ENCODE assay signal across 9 cellular contexts in genomic region chr3:69090021-69090420, GRCh38. TPM values are rescaled to one million over a fixed set of nuclear protein-coding genes. Genes with fewer than 3 reads are reported as not detected.
DNase-seq lines count a peak whose midpoint lies in the region; ATAC-seq lines count a peak whose summit lies in the region.
"Had no signal": no experiment of that assay in that cellular context is flagged by ENCODE, and none has a peak within 500 bp of the region (broad histone marks: within the 10 kb centered on the region; RNA-seq: fewer than 3 reads in every experiment).

No MANE protein-coding gene starts in this region.

- H3K4me3 ChIP-seq in esophagus (ENCODE audit: low read depth in 1 of 2, low read length in 2 of 2): no peak overlapping the region

- H3K9me3 ChIP-seq in esophagus (ENCODE audit: control insufficient read depth in 2 of 2, insufficient read depth in 1 of 2, low read depth in 1 of 2, low read length in 1 of 2): no peaks in the 10 kb centered on the region

- 28 to 37% methylated on average over 3 of the region's 3 CpGs for WGBS in esophagus, 2 donors

- intact Hi-C loops in Right ventricle myocardium inferior (cut with DNase I): no loop called here

- no peaks in the 10 kb centered on the region for H3K9me3 Mint-ChIP-seq in T-cell

- peaks cover 12 to 14% of the 10 kb centered on the region in 2 donors for H3K4me1 ChIP-seq in esophagus (ENCODE audit: control insufficient read depth in 2 of 2, insufficient read depth in 2 of 2, low read length in 1 of 2)

- ATAC-seq in T-cell (replicated peaks in 1 of 4) (no peak), HG03342 (IDR thresholded peaks at IDR 0.05; ENCODE audit: unreplicated experiment) (no peak), HG02571 (IDR thresholded peaks at IDR 0.05; ENCODE audit: unreplicated experiment) (no peak), Right ventricle myocardium inferior (no peak)

- H3K27me3 Mint-ChIP-seq in T-cell: no peaks in the 10 kb centered on the region

- H3K27ac ChIP-seq in esophagus (ENCODE audit: low read depth in 2 of 2, low read length in 1 of 2): peak overlapping the region; percentile 31 to 74

- POLR2A ChIA-PET in T-cell (lab: Charles Lee): interaction anchor here (0.6 to 1.5 kb wide), 3 partner anchors 9 to 37 kb away, joined by 3 to 8 read pairs (median 4); no protein-coding TSS in a partner anchor

- peaks cover 74 to 82% (median 82%) of the 10 kb centered on the region in 3 donors for H3K4me1 Mint-ChIP-seq in T-cell

- H3K4me3 Mint-ChIP-seq in T-cell: peak overlapping the region; percentile 47 to 90 (median 59)

- H3K36me3 ChIP-seq in esophagus (ENCODE audit: control insufficient read depth in 2 of 2, insufficient read depth in 2 of 2, low read length in 1 of 2): no peaks in the 10 kb centered on the region

- CTCF ChIA-PET in T-cell (lab: Charles Lee): no interaction called here

- no peaks in the 10 kb centered on the region for H3K27me3 ChIP-seq in esophagus (ENCODE audit: control insufficient read depth in 1 of 2, insufficient read depth in 2 of 2, low read length in 2 of 2)

- H3K36me3 Mint-ChIP-seq in T-cell: peaks cover 20% of the 10 kb centered on the region

- DNase-seq in Caki2 (ENCODE audit: low read depth) (peak; percentile 38), T-cell (no peak), renal cortical epithelial cell (ENCODE audit: low read depth) (peak; percentile 95), Right ventricle myocardium inferior (ENCODE audit: missing footprints) (no peak), retina (no peak)

- in situ Hi-C loops in Caki2 (cut with HindIII; ENCODE audit: low pct_unique_long_range_greater_than_20kb, low sequenced_read_pairs): no loop called here

- peak overlapping the region; percentile 85 to 97 for H3K27ac Mint-ChIP-seq in T-cell

RNA-seq across cellular contexts. Expression of gene ARL6IP5, which starts 5.3 kb away (rescaled TPM):
- 77.1 and 78.4 TPM in 2 replicates for total RNA-seq in Caki2 (2014; rRNA removed; shearing (Covaris generic); ENCODE audit: low replicate concordance)
- total RNA-seq in T-cell (100 to 1,000 TPM; 106 to 135 (median 127) TPM), renal cortical epithelial cell (160 and 196 TPM in 2 replicates), Right ventricle myocardium inferior (195 TPM)
- 10 to 100 TPM; 46.9 to 59.0 TPM for polyA plus RNA-seq in esophagus

RNA-seq across cellular contexts. Expression of gene UBA3, which starts 9.9 kb away (rescaled TPM):
- total RNA-seq in Caki2 (2014; rRNA removed; shearing (Covaris generic); ENCODE audit: low replicate concordance): 47.1 and 56.0 TPM in 2 replicates
- total RNA-seq in T-cell (10 to 100 TPM; 62.7 to 83.1 (median 73.2) TPM), renal cortical epithelial cell (81.3 and 120 TPM in 2 replicates), Right ventricle myocardium inferior (89.1 TPM)
- 10 to 100 TPM; 30.7 to 34.9 TPM for polyA plus RNA-seq in esophagus

RNA-seq across cellular contexts. Expression of gene LMOD3, which starts 32.4 kb away (rescaled TPM):
- total RNA-seq in Caki2 (2014; rRNA removed; shearing (Covaris generic); ENCODE audit: low replicate concordance): not detected in 2 replicates
- total RNA-seq in T-cell (not detected), renal cortical epithelial cell (not detected in 2 replicates), Right ventricle myocardium inferior (149 TPM)
- polyA plus RNA-seq in esophagus: under 1 TPM; 0.06 to 0.19 TPM
- total RNA-seq: cerebellum had no signal

RNA-seq across cellular contexts. Expression of gene TMF1, which starts 37.9 kb away (rescaled TPM):
- total RNA-seq in Caki2 (2014; rRNA removed; shearing (Covaris generic); ENCODE audit: low replicate concordance): 1.6 and 5.7 TPM in 2 replicates
- 10 to 100 TPM; 39.9 to 80.4 (median 46.1) TPM for total RNA-seq in T-cell
- 1 to 10 TPM; 6.9 to 7.6 TPM for polyA plus RNA-seq in esophagus
- total RNA-seq in renal cortical epithelial cell: 23.8 and 55.6 TPM in 2 replicates
- total RNA-seq in Right ventricle myocardium inferior: 19.2 TPM

Comparison
In these comparisons a context has a peak if more than half of its experiments do, and no peak if none do; other contexts are left out.
1. DNase-seq: peak in Caki2 (single experiment) and renal cortical epithelial cell (single experiment); none in T-cell (0 of 34), Right ventricle myocardium inferior (single experiment) and retina (single experiment).
2. RNA of gene LMOD3, which starts 32.4 kb away (total RNA-seq): 149 TPM in Right ventricle myocardium inferior (single experiment); not detected in Caki2, not detected in T-cell and not detected in renal cortical epithelial cell; every median in the first group is over 100 times any median in the second.